Comparison of ENCODE assay signal across 22 cellular contexts in the genomic region with DNA sequence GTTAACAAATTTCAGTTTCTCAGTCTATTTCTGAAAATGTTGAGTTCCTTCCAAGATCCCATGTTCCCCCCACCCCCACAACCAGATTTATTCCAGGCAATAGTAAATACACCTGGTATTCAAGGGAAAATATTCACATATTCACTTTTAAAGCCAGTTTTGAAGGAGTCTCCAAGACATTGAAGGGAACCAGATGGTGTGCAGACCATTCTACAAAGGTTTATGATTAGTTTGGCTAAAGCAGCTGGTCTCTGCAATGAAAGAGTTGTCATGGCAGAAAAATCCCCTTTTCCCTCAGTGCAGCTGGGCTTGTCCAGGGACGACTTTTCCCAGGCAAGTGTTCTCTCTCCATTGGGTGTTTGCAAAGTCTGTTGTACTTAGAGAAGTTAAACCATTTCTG.
"Had no signal": no experiment of that assay in that cellular context is flagged by ENCODE, and none has a peak within 500 bp of the region (broad histone marks: within the 10 kb centered on the region; RNA-seq: fewer than 3 reads in every experiment).

No MANE protein-coding gene starts in this region.

- H3K9me3 ChIP-seq: colonic mucosa, prostate gland, right lobe of liver, suprapubic skin, transverse colon, vagina had no signal

- H3K27me3 ChIP-seq: hepatocyte, right lobe of liver, suprapubic skin, transverse colon, vagina had no signal

- H3K36me3 Mint-ChIP-seq: activated CD4-positive, alpha-beta memory T cell treated with anti-CD3 and anti-CD28 coated beads for 36 hours; activated CD8-positive, alpha-beta memory T cell treated with anti-CD3 and anti-CD28 coated beads, Interleukin-2, amount 10 ng/mL, durations not matched to agents 7 days and 5 days; activated naive CD8-positive, alpha-beta T cell; WTC11 had no signal

- H3K27ac Mint-ChIP-seq: activated CD4-positive, alpha-beta memory T cell treated with anti-CD3 and anti-CD28 coated beads for 36 hours; activated CD4-positive, alpha-beta T cell treated with anti-CD3 and anti-CD28 coated beads for 36 hours; activated CD8-positive, alpha-beta memory T cell treated with anti-CD3 and anti-CD28 coated beads, Interleukin-2, amount 10 ng/mL, durations not matched to agents 7 days and 5 days; activated naive CD8-positive, alpha-beta T cell; stimulated activated naive CD8-positive, alpha-beta T cell treated with anti-CD3 and anti-CD28 coated beads, Interleukin-15, amount 100 ng/mL, for 72 hours; WTC11 had no signal

- H3K4me3 ChIP-seq: colonic mucosa, hepatocyte, prostate gland, right lobe of liver, suprapubic skin, transverse colon, vagina had no signal

- H3K79me2 ChIP-seq: hepatocyte had no signal

- ATAC-seq: activated CD4-positive, alpha-beta T cell treated with anti-CD3 and anti-CD28 coated beads for 36 hours; activated CD8-positive, alpha-beta memory T cell treated with anti-CD3 and anti-CD28 coated beads, Interleukin-2, amount 10 ng/mL, durations not matched to agents 7 days and 5 days; left lobe of liver; right lobe of liver; stimulated activated naive CD8-positive, alpha-beta T cell treated with anti-CD3 and anti-CD28 coated beads, Interleukin-15, amount 100 ng/mL, for 72 hours; WTC11 had no signal

- H3K27me3 Mint-ChIP-seq: activated CD4-positive, alpha-beta memory T cell treated with anti-CD3 and anti-CD28 coated beads for 36 hours; activated CD4-positive, alpha-beta T cell treated with anti-CD3 and anti-CD28 coated beads for 36 hours; activated CD8-positive, alpha-beta memory T cell treated with anti-CD3 and anti-CD28 coated beads, Interleukin-2, amount 10 ng/mL, durations not matched to agents 7 days and 5 days; activated naive CD8-positive, alpha-beta T cell; stimulated activated naive CD8-positive, alpha-beta T cell treated with anti-CD3 and anti-CD28 coated beads, Interleukin-15, amount 100 ng/mL, for 72 hours had no signal

- H3K4me1 ChIP-seq: colonic mucosa, prostate gland, right lobe of liver, suprapubic skin, transverse colon, vagina had no signal

- H3K4me1 Mint-ChIP-seq: activated CD4-positive, alpha-beta T cell treated with anti-CD3 and anti-CD28 coated beads for 36 hours; activated CD8-positive, alpha-beta memory T cell treated with anti-CD3 and anti-CD28 coated beads, Interleukin-2, amount 10 ng/mL, durations not matched to agents 7 days and 5 days; stimulated activated naive CD8-positive, alpha-beta T cell treated with anti-CD3 and anti-CD28 coated beads, Interleukin-15, amount 100 ng/mL, for 72 hours had no signal

- H3K4me3 Mint-ChIP-seq: activated CD4-positive, alpha-beta memory T cell treated with anti-CD3 and anti-CD28 coated beads for 36 hours; activated CD4-positive, alpha-beta T cell treated with anti-CD3 and anti-CD28 coated beads for 36 hours; activated CD8-positive, alpha-beta memory T cell treated with anti-CD3 and anti-CD28 coated beads, Interleukin-2, amount 10 ng/mL, durations not matched to agents 7 days and 5 days; activated naive CD8-positive, alpha-beta T cell; stimulated activated naive CD8-positive, alpha-beta T cell treated with anti-CD3 and anti-CD28 coated beads, Interleukin-15, amount 100 ng/mL, for 72 hours; WTC11 had no signal

- H3K36me3 ChIP-seq: colonic mucosa, prostate gland, right lobe of liver, suprapubic skin, transverse colon, vagina had no signal

- H3K4me2 ChIP-seq: hepatocyte had no signal

- H3K9me3 Mint-ChIP-seq: WTC11 had no signal

- FAIRE-seq: keratinocyte, small intestine, TTC549 had no signal

- DNase-seq: activated CD4-positive, alpha-beta memory T cell treated with anti-CD3 and anti-CD28 coated beads for 36 hours; activated CD4-positive, alpha-beta T cell treated with anti-CD3 and anti-CD28 coated beads for 36 hours; activated CD8-positive, alpha-beta memory T cell treated with anti-CD3 and anti-CD28 coated beads, Interleukin-2, amount 10 ng/mL, durations not matched to agents 7 days and 5 days; colonic mucosa; mammary epithelial cell; right lobe of liver; small intestine; stimulated activated CD4-positive, alpha-beta T cell treated with anti-CD3 and anti-CD28 coated beads, Interleukin-15, amount 100 ng/mL, for 24 hours; stimulated activated CD4-positive, alpha-beta T cell treated with anti-CD3 and anti-CD28 coated beads, Interleukin-2, amount 100 ng/mL, for 48 hours; stimulated activated naive CD8-positive, alpha-beta T cell treated with anti-CD3 and anti-CD28 coated beads, Interleukin-15, amount 100 ng/mL, for 72 hours; SW 1271; T-helper 2 cell; transverse colon had no signal

- H3K27ac ChIP-seq: colonic mucosa, hepatocyte, prostate gland, right lobe of liver, suprapubic skin, transverse colon, vagina had no signal

- H2AFZ ChIP-seq: hepatocyte had no signal
